In the genomic region with DNA sequence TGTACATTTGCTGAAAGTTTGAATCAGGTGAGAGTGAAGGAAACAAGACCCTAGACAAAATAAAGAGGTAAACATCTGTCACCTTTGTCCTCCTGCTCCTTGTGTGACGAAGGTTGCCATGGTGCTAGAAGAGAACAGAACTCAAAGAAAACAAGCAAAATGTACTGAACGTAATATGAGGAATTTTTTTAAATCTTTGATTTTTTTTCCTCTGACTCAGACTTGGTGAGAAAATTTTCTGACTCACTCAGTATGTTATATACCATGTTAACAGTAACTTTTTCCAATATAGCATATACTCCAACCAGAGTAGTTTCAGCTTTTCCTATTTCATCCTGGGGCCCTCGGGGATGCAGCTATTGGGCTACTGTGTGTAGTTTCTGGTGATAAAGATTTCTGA, we compare ENCODE assay signal across 19 cellular contexts.
DNase-seq lines count a peak whose midpoint lies in the region; ATAC-seq and TF ChIP-seq lines count a peak whose summit lies in the region.
"Had no signal": no experiment of that assay in that cellular context is flagged by ENCODE, and none has a peak within 500 bp of the region (broad histone marks: within the 10 kb centered on the region; RNA-seq: fewer than 3 reads in every experiment).

No MANE protein-coding gene starts in this region.

- H3K4me1 ChIP-seq in trophoblast cell (ENCODE audit: control insufficient read depth in 1 of 2, insufficient read depth in 2 of 2, low read length in 2 of 2) (peaks cover 5% of the 10 kb centered on the region in 2 experiments), HAP-1 (peaks cover 11% of the 10 kb centered on the region)
- H3K4me1 ChIP-seq: pancreas, uterus had no signal

- no peaks in the 10 kb centered on the region for H3K79me2 ChIP-seq in trophoblast cell (ENCODE audit: control insufficient read depth, insufficient read depth, low read length, poor library complexity)

- H4K12ac ChIP-seq in trophoblast cell (ENCODE audit: low read depth, low read length), result no peak overlapping the region

- H3K4me3 Mint-ChIP-seq in HFFc6, result no peak overlapping the region
- H3K4me3 Mint-ChIP-seq: activated CD4-positive, alpha-beta T cell treated with anti-CD3 and anti-CD28 coated beads, Interleukin-2, amount 10 ng/mL, durations not matched to agents 24 days and 14 days; activated naive CD8-positive, alpha-beta T cell treated with anti-CD3 and anti-CD28 coated beads, Interleukin-2, amount 10 ng/mL, durations not matched to agents 7 days and 5 days; stimulated activated naive CD8-positive, alpha-beta T cell treated with anti-CD3 and anti-CD28 coated beads, Interleukin-15, Interleukin-2, amounts not matched to agents 100 ng/mL and 50 ng/mL, for 24 hours had no signal

- H3K36me3 Mint-ChIP-seq in HFFc6 (ENCODE audit: low read depth), result no peaks in the 10 kb centered on the region; the same call in 1 of the 2 replicates
- H3K36me3 Mint-ChIP-seq: activated naive CD8-positive, alpha-beta T cell treated with anti-CD3 and anti-CD28 coated beads, Interleukin-2, amount 10 ng/mL, durations not matched to agents 7 days and 5 days had no signal

- H3K27ac Mint-ChIP-seq in HFFc6, result peak overlapping the region; percentile 63; the same call in 1 of the 2 replicates
- H3K27ac Mint-ChIP-seq: activated CD4-positive, alpha-beta T cell treated with anti-CD3 and anti-CD28 coated beads, Interleukin-2, amount 10 ng/mL, durations not matched to agents 24 days and 14 days; activated naive CD8-positive, alpha-beta T cell treated with anti-CD3 and anti-CD28 coated beads, Interleukin-2, amount 10 ng/mL, durations not matched to agents 7 days and 5 days; stimulated activated naive CD8-positive, alpha-beta T cell treated with anti-CD3 and anti-CD28 coated beads, Interleukin-15, Interleukin-2, amounts not matched to agents 100 ng/mL and 50 ng/mL, for 24 hours had no signal

- no peak overlapping the region for H3K14ac ChIP-seq in trophoblast cell (ENCODE audit: low read length)

- H3K27me3 Mint-ChIP-seq in HFFc6 (ENCODE audit: insufficient read depth), result peaks cover 4% of the 10 kb centered on the region

- no peaks in the 10 kb centered on the region for H3K79me1 ChIP-seq in trophoblast cell (ENCODE audit: low read length)

- H3K9ac ChIP-seq in trophoblast cell (ENCODE audit: low read length), result no peak overlapping the region

- DNase-seq in HFFc6 (peak; percentile 65), astrocyte of the hippocampus (ENCODE audit: low read depth, low spot score) (peak; percentile 42), fibroblast of villous mesenchyme (ENCODE audit: low read depth) (peak; percentile 63), trophoblast cell (peak; percentile 58 to 90), HAP-1 (ENCODE audit: low spot score in 2 of 2) (no peak)
- DNase-seq: activated CD4-positive, alpha-beta T cell treated with anti-CD3 and anti-CD28 coated beads, Interleukin-2, amount 10 ng/mL, durations not matched to agents 24 days and 14 days; activated naive CD8-positive, alpha-beta T cell treated with anti-CD3 and anti-CD28 coated beads, Interleukin-2, amount 10 ng/mL, durations not matched to agents 7 days and 5 days; activated T-cell treated with anti-CD3 and anti-CD28 coated beads, Interleukin-2, amount 50 U/mL, for 1 hour; AML-193; dorsolateral prefrontal cortex; H7; NCI-H1105 treated with DMSO at 0.1 percent for 48 hours; pancreas; uterus had no signal

- H3K4me2 ChIP-seq in trophoblast cell (ENCODE audit: low read length), result no peak overlapping the region

- in situ Hi-C loops in HAP-1 (cut with MboI; ENCODE audit: low sequenced_read_pairs), result no loop called here

- H3K4me3 ChIP-seq in fibroblast of villous mesenchyme (ENCODE audit: low read depth, low read length) (no peak overlapping the region), trophoblast cell (ENCODE audit: low read depth, low read length) (no peak overlapping the region), HAP-1 (no peak overlapping the region)
- H3K4me3 ChIP-seq: pancreas, uterus had no signal

- no peak overlapping the region for H4K8ac ChIP-seq in trophoblast cell (ENCODE audit: low read depth, low read length)

- no peak overlapping the region for H2BK5ac ChIP-seq in trophoblast cell (ENCODE audit: low read depth, low read length, poor library complexity)

- H2BK12ac ChIP-seq in trophoblast cell (ENCODE audit: low read length), result no peak overlapping the region

- H2BK120ac ChIP-seq in trophoblast cell (ENCODE audit: insufficient read depth, low read length, poor library complexity), result no peak overlapping the region

- H3K18ac ChIP-seq in trophoblast cell (ENCODE audit: low read length), result no peak overlapping the region

- no peak for TF ChIP-seq CTCF in HFFc6 (IDR thresholded peaks at IDR 0.05)
- no peak for TF ChIP-seq CTCF in fibroblast of villous mesenchyme (IDR thresholded peaks at IDR 0.05; ENCODE audit: insufficient read depth, low read depth, low read length)

- H3K23ac ChIP-seq in trophoblast cell (ENCODE audit: low read length), result no peak overlapping the region

- no CpG with 5 or more reads among the region's 3 CpGs for WGBS in trophoblast cell (ENCODE audit: extremely low coverage, insufficient coverage, insufficient read length)

- H3K4ac ChIP-seq in trophoblast cell (ENCODE audit: low read depth, low read length), result no peak overlapping the region

- H3K9me3 Mint-ChIP-seq in HFFc6, result peaks cover 6% of the 10 kb centered on the region; the same call in 1 of the 2 replicates
- H3K9me3 Mint-ChIP-seq: activated CD4-positive, alpha-beta T cell treated with anti-CD3 and anti-CD28 coated beads, Interleukin-2, amount 10 ng/mL, durations not matched to agents 24 days and 14 days; activated naive CD8-positive, alpha-beta T cell treated with anti-CD3 and anti-CD28 coated beads, Interleukin-2, amount 10 ng/mL, durations not matched to agents 7 days and 5 days had no signal

- H3K9me3 ChIP-seq in trophoblast cell (ENCODE audit: insufficient read depth, low read depth, low read length) (no peaks in the 10 kb centered on the region), HAP-1 (no peaks in the 10 kb centered on the region)
- H3K9me3 ChIP-seq: pancreas, uterus had no signal

- no peak overlapping the region for H2AFZ ChIP-seq in trophoblast cell (ENCODE audit: insufficient read depth, low read length, poor library complexity)

- H3K36me3 ChIP-seq in trophoblast cell (ENCODE audit: control insufficient read depth in 1 of 2, insufficient read depth in 2 of 2, low read length in 2 of 2) (no peaks in the 10 kb centered on the region), HAP-1 (replicated peaks) (no peaks in the 10 kb centered on the region)
- H3K36me3 ChIP-seq: pancreas, uterus had no signal

- no peak overlapping the region for H4K91ac ChIP-seq in trophoblast cell (ENCODE audit: low read depth, low read length)

- H3K27me3 ChIP-seq in trophoblast cell (ENCODE audit: insufficient read depth, low read length) (no peaks in the 10 kb centered on the region), HAP-1 (ENCODE audit: low read depth) (peaks cover 8% of the 10 kb centered on the region; the same call in 1 of the 2 replicates)
- H3K27me3 ChIP-seq: dorsolateral prefrontal cortex, uterus had no signal

- ATAC-seq in GM21367 (IDR thresholded peaks at IDR 0.05; ENCODE audit: unreplicated experiment) (no peak), HG02798 (IDR thresholded peaks at IDR 0.05; ENCODE audit: poor library complexity, unreplicated experiment) (no peak)
- no peak for ATAC-seq in activated CD4-positive, CD25-positive, alpha-beta regulatory T cell treated with anti-CD3 and anti-CD28 coated beads, Interleukin-2, amount 50 U/mL, for 24 hours

- H3K27ac ChIP-seq in trophoblast cell (ENCODE audit: low read depth, low read length), result no peak overlapping the region
- H3K27ac ChIP-seq: pancreas, SK-N-MC, uterus had no signal

- H2AK5ac ChIP-seq in trophoblast cell (ENCODE audit: low read length), result no peak overlapping the region

- H3K4me1 Mint-ChIP-seq in HFFc6 (ENCODE audit: low read depth), result peaks cover 35% of the 10 kb centered on the region
- H3K4me1 Mint-ChIP-seq: activated CD4-positive, alpha-beta T cell treated with anti-CD3 and anti-CD28 coated beads, Interleukin-2, amount 10 ng/mL, durations not matched to agents 24 days and 14 days; activated naive CD8-positive, alpha-beta T cell treated with anti-CD3 and anti-CD28 coated beads, Interleukin-2, amount 10 ng/mL, durations not matched to agents 7 days and 5 days had no signal

Comparison
In these comparisons a context has a peak if more than half of its experiments do, and no peak if none do; other contexts are left out.
1. DNase-seq: peak in HFFc6 (single experiment), astrocyte of the hippocampus (single experiment), fibroblast of villous mesenchyme (single experiment) and trophoblast cell (2 of 2); none in HAP-1 (0 of 2).